Comparison of ENCODE assay signal across 17 cellular contexts in genomic region chr9:91312717-91313325, GRCh38. TPM values are rescaled to one million over a fixed set of nuclear protein-coding genes. Genes with fewer than 3 reads are reported as not detected.
DNase-seq lines count a peak whose midpoint lies in the region; ATAC-seq and TF ChIP-seq lines count a peak whose summit lies in the region.
"Had no signal": no experiment of that assay in that cellular context is flagged by ENCODE, and none has a peak within 500 bp of the region (broad histone marks: within the 10 kb centered on the region; RNA-seq: fewer than 3 reads in every experiment).

No MANE protein-coding gene starts in this region.

- ATAC-seq in WTC11 = no peak
- ATAC-seq in effector memory CD8-positive, alpha-beta T cell (replicated peaks) = no peak
- ATAC-seq: activated CD8-positive, alpha-beta memory T cell treated with anti-CD3 and anti-CD28 coated beads, Interleukin-2, amount 10 ng/mL, durations not matched to agents 7 days and 5 days; left ventricle myocardium superior; right lobe of liver had no signal

- H3K4me1 Mint-ChIP-seq in WTC11 = peaks cover 22% of the 10 kb centered on the region
- H3K4me1 Mint-ChIP-seq in effector memory CD8-positive, alpha-beta T cell (ENCODE audit: low read depth in 2 of 2) = peaks cover 6 to 14% of the 10 kb centered on the region in 2 donors

- H4K20me1 ChIP-seq in smooth muscle cell (ENCODE audit: low read depth) = no peaks in the 10 kb centered on the region

- no peaks in the 10 kb centered on the region for H3K4me1 ChIP-seq in smooth muscle cell (ENCODE audit: low read depth)
- H3K4me1 ChIP-seq: right lobe of liver had no signal

- H3K9ac ChIP-seq in smooth muscle cell (ENCODE audit: low read depth) = no peak overlapping the region

- H3F3A ChIP-seq in smooth muscle cell (ENCODE audit: low read depth) = no peaks in the 10 kb centered on the region

- DNase-seq in HT-29 (ENCODE audit: low spot score) (peak; percentile 65), WTC11 (ENCODE audit: low spot score) (no peak), iPS-NIHi11 (ENCODE audit: low spot score) (peak; percentile 12), smooth muscle cell (lab: John Stamatoyannopoulos, UW; ENCODE audit: unreplicated experiment) (no peak), foreskin melanocyte (no peak), UCSD-AML1 (lab: John Stamatoyannopoulos, UW; ENCODE audit: unreplicated experiment) (no peak), activated gamma-delta T cell (lab: John Stamatoyannopoulos, UW) (no peak)
- DNase-seq in effector memory CD8-positive, alpha-beta T cell = no peak
- DNase-seq: activated CD8-positive, alpha-beta memory T cell treated with anti-CD3 and anti-CD28 coated beads, Interleukin-2, amount 10 ng/mL, durations not matched to agents 7 days and 5 days; amniotic stem cell; EL; HCEC 1CT; left ventricle myocardium superior; NCI-H1417; NCI-H2171; right lobe of liver; stimulated activated naive CD4-positive, alpha-beta T cell treated with Interleukin-2 at 50 U/mL for 16 hours had no signal

- H3K9me3 Mint-ChIP-seq in WTC11 = 0 out of 2 replicates have a peak, but pooled peaks cover 4% of the 10 kb centered on the region
- H3K9me3 Mint-ChIP-seq in effector memory CD8-positive, alpha-beta T cell = no peaks in the 10 kb centered on the region

- no peaks in the 10 kb centered on the region for H3K36me3 ChIP-seq in smooth muscle cell (ENCODE audit: low read depth)
- H3K36me3 ChIP-seq: right lobe of liver had no signal

- 80% methylated on average over 4 of the region's 4 CpGs for WGBS in smooth muscle cell (ENCODE audit: low lambda C conversion rate)

- H3K79me2 ChIP-seq in smooth muscle cell (ENCODE audit: low read depth) = no peaks in the 10 kb centered on the region

- TF ChIP-seq CTCF in WTC11 (IDR thresholded peaks at IDR 0.05) (no peak), smooth muscle cell (IDR thresholded peaks at IDR 0.05; ENCODE audit: borderline replicate concordance, insufficient read depth, poor library complexity, severe bottlenecking) (no peak)

- H3K27ac ChIP-seq in smooth muscle cell (ENCODE audit: low read depth) = peak overlapping the region; percentile 44
- H3K27ac ChIP-seq: right lobe of liver had no signal

- peaks cover 11% of the 10 kb centered on the region for H3K36me3 Mint-ChIP-seq in WTC11
- peaks cover 6% of the 10 kb centered on the region for H3K36me3 Mint-ChIP-seq in effector memory CD8-positive, alpha-beta T cell (ENCODE audit: insufficient read depth)

- H2AFZ ChIP-seq in smooth muscle cell (ENCODE audit: low read depth) = no peak overlapping the region

- no peaks in the 10 kb centered on the region for H3K9me3 ChIP-seq in smooth muscle cell (replicated peaks; ENCODE audit: low read depth)
- H3K9me3 ChIP-seq: right lobe of liver had no signal

- H3K4me2 ChIP-seq in smooth muscle cell = no peak overlapping the region

- H3K27me3 ChIP-seq in smooth muscle cell (ENCODE audit: low read depth) = no peaks in the 10 kb centered on the region
- H3K27me3 ChIP-seq: right lobe of liver had no signal

- no peak overlapping the region for H3K4me3 Mint-ChIP-seq in WTC11
- H3K4me3 Mint-ChIP-seq in effector memory CD8-positive, alpha-beta T cell = no peak overlapping the region
- H3K4me3 Mint-ChIP-seq: activated CD8-positive, alpha-beta memory T cell treated with anti-CD3 and anti-CD28 coated beads, Interleukin-2, amount 10 ng/mL, durations not matched to agents 7 days and 5 days had no signal

- H3K27me3 Mint-ChIP-seq in WTC11 (ENCODE audit: low read depth) = no peaks in the 10 kb centered on the region
- H3K27me3 Mint-ChIP-seq in effector memory CD8-positive, alpha-beta T cell = no peaks in the 10 kb centered on the region
- H3K27me3 Mint-ChIP-seq: activated CD8-positive, alpha-beta memory T cell treated with anti-CD3 and anti-CD28 coated beads, Interleukin-2, amount 10 ng/mL, durations not matched to agents 7 days and 5 days had no signal

- no peak overlapping the region for H3K4me3 ChIP-seq in smooth muscle cell
- H3K4me3 ChIP-seq: right lobe of liver had no signal

- CTCF ChIA-PET in WTC11 (lab: Charles Lee) = no interaction called here

- H3K27ac Mint-ChIP-seq in WTC11 = peak overlapping the region; percentile 53; the same call in 1 of the 2 replicates
- no peak overlapping the region for H3K27ac Mint-ChIP-seq in effector memory CD8-positive, alpha-beta T cell
- H3K27ac Mint-ChIP-seq: activated CD8-positive, alpha-beta memory T cell treated with anti-CD3 and anti-CD28 coated beads, Interleukin-2, amount 10 ng/mL, durations not matched to agents 7 days and 5 days had no signal

- POLR2A ChIA-PET in WTC11 (lab: Charles Lee) = no interaction called here

TF ChIP-seq in WTC11, 78 proteins besides CTCF, POLR2A, EP300 and RAD21:
- TF ChIP-seq SOX15 (CRISPR knock-in tag; IDR thresholded peaks at IDR 0.05) (no peak), ETV6 (CRISPR knock-in tag; IDR thresholded peaks at IDR 0.05) (no peak), ELF4 (CRISPR knock-in tag; IDR thresholded peaks at IDR 0.05; ENCODE audit: low read depth) (no peak)
- TF ChIP-seq, protein P1, sequence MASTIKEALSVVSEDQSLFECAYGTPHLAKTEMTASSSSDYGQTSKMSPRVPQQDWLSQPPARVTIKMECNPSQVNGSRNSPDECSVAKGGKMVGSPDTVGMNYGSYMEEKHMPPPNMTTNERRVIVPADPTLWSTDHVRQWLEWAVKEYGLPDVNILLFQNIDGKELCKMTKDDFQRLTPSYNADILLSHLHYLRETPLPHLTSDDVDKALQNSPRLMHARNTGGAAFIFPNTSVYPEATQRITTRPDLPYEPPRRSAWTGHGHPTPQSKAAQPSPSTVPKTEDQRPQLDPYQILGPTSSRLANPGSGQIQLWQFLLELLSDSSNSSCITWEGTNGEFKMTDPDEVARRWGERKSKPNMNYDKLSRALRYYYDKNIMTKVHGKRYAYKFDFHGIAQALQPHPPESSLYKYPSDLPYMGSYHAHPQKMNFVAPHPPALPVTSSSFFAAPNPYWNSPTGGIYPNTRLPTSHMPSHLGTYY (CRISPR knock-in tag; IDR thresholded peaks at IDR 0.05) = no peak

RNA-seq across cellular contexts. Expression of gene AUH, which starts 48.9 kb away (rescaled TPM):
- total RNA-seq in HT-29 (2014; rRNA removed; shearing (Covaris generic)) = 28.6 TPM in 2 replicates
- total RNA-seq in WTC11 (2021) (30.4 to 32.3 TPM (median 32.0 TPM) in 3 replicates), smooth muscle cell (8.7 and 17.9 TPM in 2 replicates)
- 7.6 and 8.7 TPM in 2 replicates for polyA plus RNA-seq in smooth muscle cell

Comparison
In these comparisons a context has a peak if more than half of its experiments do, and no peak if none do; other contexts are left out.
1. DNase-seq: peak in HT-29 (single experiment) and iPS-NIHi11 (single experiment); none in WTC11 (single experiment), smooth muscle cell (single experiment), effector memory CD8-positive, alpha-beta T cell (0 of 3), foreskin melanocyte (single experiment), UCSD-AML1 (single experiment) and activated gamma-delta T cell (single experiment).